In the genomic region with DNA sequence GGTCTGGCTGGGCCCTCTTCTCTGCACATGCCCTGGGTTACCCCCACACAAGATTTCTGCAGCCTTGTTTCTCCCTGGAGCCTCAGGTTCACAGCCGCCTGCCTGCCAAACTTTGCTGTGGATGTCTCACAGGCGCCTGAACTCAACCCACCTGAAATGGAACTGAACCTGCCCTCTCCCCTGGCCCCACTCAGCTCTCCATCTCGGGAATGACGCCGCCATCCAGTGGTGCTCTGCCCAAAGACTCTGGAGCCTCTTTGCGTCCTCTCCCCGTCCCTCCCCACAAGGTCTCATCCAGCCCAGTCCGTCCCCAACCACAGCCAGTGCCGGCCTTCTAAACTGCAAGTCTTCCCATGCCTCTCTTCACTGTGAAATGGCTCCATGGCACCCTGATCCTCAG, we compare ENCODE assay signal across 39 cellular contexts. TPM values are rescaled to one million over a fixed set of nuclear protein-coding genes. Genes with fewer than 3 reads are reported as not detected.
"Had no signal": no experiment of that assay in that cellular context is flagged by ENCODE, and none has a peak within 500 bp of the region (broad histone marks: within the 10 kb centered on the region; RNA-seq: fewer than 3 reads in every experiment).

No MANE protein-coding gene starts in this region.

- H3K4me3 ChIP-seq: ascending aorta, cardiac muscle cell had no signal

- H3K27ac Mint-ChIP-seq: activated CD4-positive, alpha-beta memory T cell treated with anti-CD3 and anti-CD28 coated beads, Interleukin-2, amount 10 ng/mL, durations not matched to agents 7 days and 5 days; activated CD4-positive, alpha-beta T cell treated with anti-CD3 and anti-CD28 coated beads for 36 hours; activated CD8-positive, alpha-beta memory T cell treated with anti-CD3 and anti-CD28 coated beads, Interleukin-2, amount 10 ng/mL, durations not matched to agents 7 days and 5 days; activated CD8-positive, alpha-beta T cell treated with anti-CD3 and anti-CD28 coated beads, Interleukin-2, amount 10 ng/mL, durations not matched to agents 7 days and 5 days; activated naive CD4-positive, alpha-beta T cell treated with anti-CD3 and anti-CD28 coated beads, Interleukin-2, amount 10 ng/mL, durations not matched to agents 7 days and 5 days; activated naive CD4-positive, alpha-beta T cell treated with anti-CD3 and anti-CD28 coated beads, Interleukin-2, amount 50 U/mL, for 24 hours; activated naive CD8-positive, alpha-beta T cell; activated naive CD8-positive, alpha-beta T cell treated with anti-CD3 and anti-CD28 coated beads, Interleukin-2, amount 10 ng/mL, durations not matched to agents 7 days and 5 days; activated naive CD8-positive, alpha-beta T cell treated with anti-CD3 and anti-CD28 coated beads, Interleukin-2, amount 50 U/mL, for 24 hours; activated T-cell treated with anti-CD3 and anti-CD28 coated beads, Interleukin-2, amount 50 U/mL, for 24 hours; activated T-helper 2 cell treated with anti-CD3 and anti-CD28 coated beads, Interferon-gamma antibody, Interleukin-2, Interleukin-4, amounts not matched to agents 10 μg/mL and 5 μg/mL and 100 μg/mL, durations not matched to agents 14 hours and 24 hours and 36 hours; T-helper 1 cell treated with Interleukin-12 subunit alpha and Interleukin-12 subunit beta and Interleukin-4 antibody, amounts not matched to agents 30 μg/mL and 1 μg/mL, for 36 hours; T-helper 2 cell treated with Interferon-gamma antibody and Interleukin-4, amounts not matched to agents 5 μg/mL and 100 μg/mL, for 36 hours; WTC11 had no signal

- H3K9me3 Mint-ChIP-seq: activated CD4-positive, alpha-beta memory T cell treated with anti-CD3 and anti-CD28 coated beads, Interleukin-2, amount 10 ng/mL, durations not matched to agents 7 days and 5 days; activated CD4-positive, alpha-beta T cell treated with anti-CD3 and anti-CD28 coated beads, Interleukin-2, amount 10 ng/mL, durations not matched to agents 7 days and 5 days; activated naive CD4-positive, alpha-beta T cell treated with anti-CD3 and anti-CD28 coated beads, Interleukin-2, amount 10 ng/mL, durations not matched to agents 7 days and 5 days; activated naive CD4-positive, alpha-beta T cell treated with anti-CD3 and anti-CD28 coated beads, Interleukin-2, amount 50 U/mL, for 24 hours; activated naive CD8-positive, alpha-beta T cell treated with anti-CD3 and anti-CD28 coated beads, Interleukin-2, amount 10 ng/mL, durations not matched to agents 7 days and 5 days; activated naive CD8-positive, alpha-beta T cell treated with anti-CD3 and anti-CD28 coated beads, Interleukin-2, amount 50 U/mL, for 24 hours; activated T-cell treated with anti-CD3 and anti-CD28 coated beads, Interleukin-2, amount 50 U/mL, for 24 hours; activated T-helper 2 cell treated with anti-CD3 and anti-CD28 coated beads, Interferon-gamma antibody, Interleukin-2, Interleukin-4, amounts not matched to agents 10 μg/mL and 5 μg/mL and 100 μg/mL, durations not matched to agents 14 hours and 24 hours and 36 hours; brain; central memory CD8-positive, alpha-beta T cell; T-helper 1 cell treated with Interleukin-12 subunit alpha and Interleukin-12 subunit beta and Interleukin-4 antibody, amounts not matched to agents 30 μg/mL and 1 μg/mL, for 36 hours; T-helper 2 cell treated with Interferon-gamma antibody and Interleukin-4, amounts not matched to agents 5 μg/mL and 100 μg/mL, for 36 hours; WTC11 had no signal

- H3K36me3 Mint-ChIP-seq: activated CD8-positive, alpha-beta memory T cell treated with anti-CD3 and anti-CD28 coated beads, Interleukin-2, amount 10 ng/mL, durations not matched to agents 7 days and 5 days; activated naive CD4-positive, alpha-beta T cell treated with anti-CD3 and anti-CD28 coated beads, Interleukin-2, amount 10 ng/mL, durations not matched to agents 7 days and 5 days; activated naive CD4-positive, alpha-beta T cell treated with anti-CD3 and anti-CD28 coated beads, Interleukin-2, amount 50 U/mL, for 24 hours; activated naive CD8-positive, alpha-beta T cell; activated naive CD8-positive, alpha-beta T cell treated with anti-CD3 and anti-CD28 coated beads, Interleukin-2, amount 10 ng/mL, durations not matched to agents 7 days and 5 days; brain; WTC11 had no signal

- H3K4me3 Mint-ChIP-seq: activated CD4-positive, alpha-beta memory T cell treated with anti-CD3 and anti-CD28 coated beads, Interleukin-2, amount 10 ng/mL, durations not matched to agents 7 days and 5 days; activated CD4-positive, alpha-beta T cell treated with anti-CD3 and anti-CD28 coated beads for 36 hours; activated CD4-positive, alpha-beta T cell treated with anti-CD3 and anti-CD28 coated beads, Interleukin-2, amount 10 ng/mL, durations not matched to agents 7 days and 5 days; activated CD8-positive, alpha-beta memory T cell treated with anti-CD3 and anti-CD28 coated beads, Interleukin-2, amount 10 ng/mL, durations not matched to agents 7 days and 5 days; activated CD8-positive, alpha-beta T cell treated with anti-CD3 and anti-CD28 coated beads, Interleukin-2, amount 10 ng/mL, durations not matched to agents 7 days and 5 days; activated naive CD4-positive, alpha-beta T cell treated with anti-CD3 and anti-CD28 coated beads, Interleukin-2, amount 10 ng/mL, durations not matched to agents 7 days and 5 days; activated naive CD4-positive, alpha-beta T cell treated with anti-CD3 and anti-CD28 coated beads, Interleukin-2, amount 50 U/mL, for 24 hours; activated naive CD8-positive, alpha-beta T cell; activated naive CD8-positive, alpha-beta T cell treated with anti-CD3 and anti-CD28 coated beads, Interleukin-2, amount 10 ng/mL, durations not matched to agents 7 days and 5 days; activated naive CD8-positive, alpha-beta T cell treated with anti-CD3 and anti-CD28 coated beads, Interleukin-2, amount 50 U/mL, for 24 hours; activated T-cell treated with anti-CD3 and anti-CD28 coated beads, Interleukin-2, amount 50 U/mL, for 24 hours; brain; central memory CD8-positive, alpha-beta T cell; T-helper 1 cell treated with Interleukin-12 subunit alpha and Interleukin-12 subunit beta and Interleukin-4 antibody, amounts not matched to agents 30 μg/mL and 1 μg/mL, for 36 hours; T-helper 2 cell treated with Interferon-gamma antibody and Interleukin-4, amounts not matched to agents 5 μg/mL and 100 μg/mL, for 36 hours; WTC11 had no signal

- H3K27me3 ChIP-seq: ascending aorta had no signal

- H3K4me1 ChIP-seq: ascending aorta had no signal

- H3K27ac ChIP-seq: ascending aorta, cardiac muscle cell, WERI-Rb-1 had no signal

- ATAC-seq: activated CD4-positive, alpha-beta T cell treated with anti-CD3 and anti-CD28 coated beads for 36 hours; activated CD4-positive, CD25-positive, alpha-beta regulatory T cell treated with anti-CD3 and anti-CD28 coated beads, Interleukin-2, amount 50 U/mL, for 24 hours; activated CD8-positive, alpha-beta memory T cell treated with anti-CD3 and anti-CD28 coated beads, Interleukin-2, amount 10 ng/mL, durations not matched to agents 7 days and 5 days; activated CD8-positive, alpha-beta T cell treated with anti-CD3 and anti-CD28 coated beads, Interleukin-2, amount 10 ng/mL, durations not matched to agents 7 days and 5 days; activated naive CD8-positive, alpha-beta T cell treated with anti-CD3 and anti-CD28 coated beads, Interleukin-2, amount 50 U/mL, for 24 hours; WTC11 had no signal

- H3K4me1 Mint-ChIP-seq: activated CD4-positive, alpha-beta T cell treated with anti-CD3 and anti-CD28 coated beads for 36 hours; activated naive CD4-positive, alpha-beta T cell treated with anti-CD3 and anti-CD28 coated beads, Interleukin-2, amount 50 U/mL, for 24 hours; activated naive CD8-positive, alpha-beta T cell treated with anti-CD3 and anti-CD28 coated beads, Interleukin-2, amount 50 U/mL, for 24 hours; brain; central memory CD8-positive, alpha-beta T cell had no signal

- H3K36me3 ChIP-seq: ascending aorta, cardiac muscle cell had no signal

- H3K9me3 ChIP-seq: ascending aorta had no signal

- DNase-seq: activated CD4-positive, alpha-beta memory T cell treated with anti-CD3 and anti-CD28 coated beads, Interleukin-2, amount 10 ng/mL, durations not matched to agents 7 days and 5 days; activated CD4-positive, alpha-beta T cell treated with anti-CD3 and anti-CD28 coated beads for 1 hour; activated CD4-positive, alpha-beta T cell treated with anti-CD3 and anti-CD28 coated beads for 36 hours; activated CD4-positive, alpha-beta T cell treated with anti-CD3 and anti-CD28 coated beads for 48 hours; activated CD4-positive, alpha-beta T cell treated with anti-CD3 and anti-CD28 coated beads, Interleukin-2, amount 10 ng/mL, durations not matched to agents 7 days and 5 days; activated CD4-positive, alpha-beta T cell treated with anti-CD3 and anti-CD28 coated beads, Interleukin-2, amount 50 U/mL, for 48 hours; activated CD4-positive, CD25-positive, alpha-beta regulatory T cell; activated CD8-positive, alpha-beta memory T cell treated with anti-CD3 and anti-CD28 coated beads for 24 hours; activated CD8-positive, alpha-beta memory T cell treated with anti-CD3 and anti-CD28 coated beads, Interleukin-2, amount 10 ng/mL, durations not matched to agents 7 days and 5 days; activated CD8-positive, alpha-beta memory T cell treated with anti-CD3 and anti-CD28 coated beads, Interleukin-2, amount 50 U/mL, for 48 hours; activated CD8-positive, alpha-beta T cell treated with anti-CD3 and anti-CD28 coated beads, Interleukin-2, amount 10 ng/mL, durations not matched to agents 7 days and 5 days; activated effector memory CD4-positive, alpha-beta T cell treated with Interleukin-2 at 50 U/mL for 16 hours; activated gamma-delta T cell; activated naive CD4-positive, alpha-beta T cell treated with anti-CD3 and anti-CD28 coated beads, Interleukin-2, amount 10 ng/mL, durations not matched to agents 7 days and 5 days; activated naive CD4-positive, alpha-beta T cell treated with Interleukin-2 at 50 U/mL for 16 hours; activated naive CD8-positive, alpha-beta T cell treated with anti-CD3 and anti-CD28 coated beads, Interleukin-2, amount 10 ng/mL, durations not matched to agents 7 days and 5 days; activated naive CD8-positive, alpha-beta T cell treated with anti-CD3 and anti-CD28 coated beads, Interleukin-2, amount 50 U/mL, for 24 hours; activated T-cell treated with anti-CD3 and anti-CD28 coated beads, Interleukin-2, amount 50 U/mL, for 24 hours; activated T-cell treated with anti-CD3 and anti-CD28 coated beads, Interleukin-2, amount 50 U/mL, for 48 hours; amygdala; anterior cingulate cortex; caudate nucleus; cerebellar nuclear complex; T-helper 1 cell; T-helper 2 cell; T-helper 9 cell; WERI-Rb-1 had no signal

- H3K27me3 Mint-ChIP-seq: activated CD4-positive, alpha-beta memory T cell treated with anti-CD3 and anti-CD28 coated beads, Interleukin-2, amount 10 ng/mL, durations not matched to agents 7 days and 5 days; activated CD4-positive, alpha-beta T cell treated with anti-CD3 and anti-CD28 coated beads for 36 hours; activated CD4-positive, alpha-beta T cell treated with anti-CD3 and anti-CD28 coated beads, Interleukin-2, amount 10 ng/mL, durations not matched to agents 7 days and 5 days; activated CD8-positive, alpha-beta memory T cell treated with anti-CD3 and anti-CD28 coated beads, Interleukin-2, amount 10 ng/mL, durations not matched to agents 7 days and 5 days; activated naive CD4-positive, alpha-beta T cell treated with anti-CD3 and anti-CD28 coated beads, Interleukin-2, amount 50 U/mL, for 24 hours; activated naive CD8-positive, alpha-beta T cell; activated naive CD8-positive, alpha-beta T cell treated with anti-CD3 and anti-CD28 coated beads, Interleukin-2, amount 10 ng/mL, durations not matched to agents 7 days and 5 days; activated naive CD8-positive, alpha-beta T cell treated with anti-CD3 and anti-CD28 coated beads, Interleukin-2, amount 50 U/mL, for 24 hours; activated T-cell treated with anti-CD3 and anti-CD28 coated beads, Interleukin-2, amount 50 U/mL, for 24 hours; central memory CD8-positive, alpha-beta T cell had no signal

RNA-seq across cellular contexts. Expression of a gene that starts 29.1 kb away (rescaled TPM):
- total RNA-seq: activated CD4-positive, alpha-beta memory T cell treated with anti-CD3 and anti-CD28 coated beads, Interleukin-2, amount 10 ng/mL, durations not matched to agents 7 days and 5 days; activated CD4-positive, alpha-beta T cell treated with anti-CD3 and anti-CD28 coated beads for 36 hours; activated CD4-positive, alpha-beta T cell treated with anti-CD3 and anti-CD28 coated beads, Interleukin-2, amount 10 ng/mL, durations not matched to agents 7 days and 5 days; activated CD8-positive, alpha-beta memory T cell treated with anti-CD3 and anti-CD28 coated beads, Interleukin-2, amount 10 ng/mL, durations not matched to agents 7 days and 5 days; activated CD8-positive, alpha-beta T cell treated with anti-CD3 and anti-CD28 coated beads, Interleukin-2, amount 10 ng/mL, durations not matched to agents 7 days and 5 days; activated naive CD8-positive, alpha-beta T cell treated with anti-CD3 and anti-CD28 coated beads, Interleukin-2, amount 10 ng/mL, durations not matched to agents 7 days and 5 days; activated T-helper 2 cell treated with anti-CD3 and anti-CD28 coated beads, Interferon-gamma antibody, Interleukin-2, Interleukin-4, amounts not matched to agents 10 μg/mL and 5 μg/mL and 100 μg/mL, durations not matched to agents 14 hours and 24 hours and 36 hours; ascending aorta; chondrocyte had no signal
- polyA plus RNA-seq: cardiac muscle cell had no signal
